In the genomic region with DNA sequence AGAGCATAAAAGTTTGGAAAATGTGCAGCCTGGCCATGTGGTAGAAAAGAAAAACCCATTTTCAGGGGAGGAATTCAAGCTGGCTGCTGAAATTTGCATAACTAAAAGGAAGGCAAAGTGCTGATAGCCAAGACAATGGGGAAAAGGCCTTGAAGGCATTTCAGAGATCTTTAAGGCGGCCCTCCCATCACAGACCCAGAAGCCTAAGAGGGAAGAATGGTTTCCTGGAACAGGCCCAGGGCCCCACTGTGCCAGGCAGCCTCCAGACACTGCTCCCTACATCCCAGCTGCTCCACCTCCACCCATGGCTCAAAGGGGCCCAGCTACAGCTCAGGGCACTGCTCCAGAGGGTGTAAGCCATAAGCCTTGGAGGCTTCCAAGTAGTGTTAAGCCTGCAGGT, we compare ENCODE assay signal across 27 cellular contexts.
DNase-seq lines count a peak whose midpoint lies in the region; ATAC-seq and TF ChIP-seq lines count a peak whose summit lies in the region.
"Had no signal": no experiment of that assay in that cellular context is flagged by ENCODE, and none has a peak within 500 bp of the region (broad histone marks: within the 10 kb centered on the region; RNA-seq: fewer than 3 reads in every experiment).

No MANE protein-coding gene starts in this region.

- H3K79me1 ChIP-seq in mesendoderm (ENCODE audit: low read length) = no peaks in the 10 kb centered on the region

- H3K9me2 ChIP-seq in GM23338 (ENCODE audit: insufficient read depth) = no peaks in the 10 kb centered on the region
- H3K9me2 ChIP-seq: SK-N-SH had no signal

- DNase-seq in GM23338 (ENCODE audit: low spot score) (peak; percentile 76), endodermal cell (peak; percentile 76), mesendoderm (peak; percentile 57), tibial nerve (ENCODE audit: low spot score in 2 of 2) (no peak)
- DNase-seq: CD4-positive, CD25-positive, alpha-beta regulatory T cell; DMS53; GF-D8; H7; HFFc6; Kasumi-1; NCI-H1092 treated with DMSO at 0.1 percent for 48 hours; NCI-H1436; NCI-H187; NCI-H2081 treated with DMSO at 0.1 percent for 48 hours; NCI-H2171 treated with DMSO at 0.1 percent for 48 hours; NCI-H345; NCI-H524; NCI-H774; PC-3; SK-N-SH; SW 1271 had no signal

- 8% methylated on average over 1 of the region's 1 CpG for WGBS in HUES64
- WGBS in endodermal cell (ENCODE audit: insufficient coverage in 1 of 2, insufficient read length in 1 of 2), 2 experiments = 75% methylated on average over 1 of the region's 1 CpG; no CpG with 5 or more reads in 1 of the 2 experiments
- no CpG with 5 or more reads among the region's 1 CpG for WGBS in mesendoderm (ENCODE audit: extremely low coverage, insufficient coverage, low lambda C conversion rate)
- WGBS in tibial nerve, 2 donors = 67 to 91% methylated on average over 1 of the region's 1 CpG

- peaks cover 9% of the 10 kb centered on the region; the same call in 2 of the 3 replicates for H3K36me3 Mint-ChIP-seq in GM23338 (ENCODE audit: low read depth)
- H3K36me3 Mint-ChIP-seq in endodermal cell (ENCODE audit: low read depth) = no peaks in the 10 kb centered on the region
- H3K36me3 Mint-ChIP-seq: CD4-positive, CD25-positive, alpha-beta regulatory T cell had no signal

- no peak overlapping the region for H3K56ac ChIP-seq in mesendoderm (ENCODE audit: low read length)

- H2AFZ ChIP-seq in GM23338 = no peak overlapping the region

- H3K9me3 ChIP-seq in HUES64 (ENCODE audit: insufficient read depth, low read depth, low read length) (no peaks in the 10 kb centered on the region), endodermal cell (ENCODE audit: control insufficient read depth, low read length) (no peaks in the 10 kb centered on the region), tibial nerve (no peaks in the 10 kb centered on the region)
- H3K9me3 ChIP-seq: SK-N-SH had no signal

- no peak overlapping the region for H2BK15ac ChIP-seq in mesendoderm (replicated peaks; ENCODE audit: low read depth)

- H3K27ac Mint-ChIP-seq in GM23338 (0 out of 2 replicates have a peak overlapping the region, but pooled peaks have one; percentile 15), endodermal cell (peak overlapping the region; percentile 22)
- H3K27ac Mint-ChIP-seq: CD4-positive, CD25-positive, alpha-beta regulatory T cell; HFFc6 had no signal

- H3K27me3 Mint-ChIP-seq in GM23338 (ENCODE audit: insufficient read depth, low read depth, poor library complexity) = peaks cover 4% of the 10 kb centered on the region
- H3K27me3 Mint-ChIP-seq in endodermal cell (ENCODE audit: insufficient read depth) = no peaks in the 10 kb centered on the region
- H3K27me3 Mint-ChIP-seq: CD4-positive, CD25-positive, alpha-beta regulatory T cell had no signal

- H3K4me1 ChIP-seq in GM23338 (ENCODE audit: insufficient read depth) (peaks cover 56% of the 10 kb centered on the region), HUES64 (ENCODE audit: insufficient read depth, low read length) (peaks cover 71% of the 10 kb centered on the region), endodermal cell (ENCODE audit: control insufficient read depth, insufficient read depth, low read length) (no peaks in the 10 kb centered on the region), mesendoderm (ENCODE audit: control insufficient read depth, low read depth, low read length) (no peaks in the 10 kb centered on the region), tibial nerve (peaks cover 0 to 3% (median 0%) of the 10 kb centered on the region in 4 donors)
- H3K4me1 ChIP-seq: BLaER1 had no signal

- no peak overlapping the region for H2BK5ac ChIP-seq in mesendoderm (ENCODE audit: low read length)

- H3K4me3 Mint-ChIP-seq in GM23338 = no peak overlapping the region
- H3K4me3 Mint-ChIP-seq in endodermal cell = no peak overlapping the region
- H3K4me3 Mint-ChIP-seq: CD4-positive, CD25-positive, alpha-beta regulatory T cell; HFFc6 had no signal

- TF ChIP-seq CTCF in GM23338 (conservative IDR thresholded peaks at IDR 0.05; ENCODE audit: low read depth in 2 of 2) (no peak), endodermal cell (conservative IDR thresholded peaks at IDR 0.05) (no peak), tibial nerve (IDR thresholded peaks at IDR 0.05) (no peak)

- H3K79me2 ChIP-seq in GM23338 (replicated peaks; ENCODE audit: insufficient read depth) = no peaks in the 10 kb centered on the region
- no peaks in the 10 kb centered on the region for H3K79me2 ChIP-seq in mesendoderm (ENCODE audit: control insufficient read depth, insufficient read depth, low read length)

- H3K4ac ChIP-seq in mesendoderm (ENCODE audit: low read depth, low read length) = no peak overlapping the region

- H3K27ac ChIP-seq in GM23338 (ENCODE audit: low read depth) (peak overlapping the region; percentile 80), HUES64 (ENCODE audit: low read depth, low read length) (peak overlapping the region; percentile 82; the same call in 1 of the 2 replicates), endodermal cell (ENCODE audit: low read depth, low read length) (no peak overlapping the region), mesendoderm (ENCODE audit: low read depth, low read length) (no peak overlapping the region), tibial nerve (no peak overlapping the region)
- H3K27ac ChIP-seq: BLaER1 had no signal

- H3F3A ChIP-seq in GM23338 (replicated peaks; ENCODE audit: low read depth) = no peaks in the 10 kb centered on the region

- no peak overlapping the region for H3K23ac ChIP-seq in mesendoderm (ENCODE audit: low read length)

- H2BK120ac ChIP-seq in mesendoderm (ENCODE audit: low read depth, low read length) = no peak overlapping the region

- H3K4me3 ChIP-seq in GM23338 = no peak overlapping the region
- no peak overlapping the region for H3K4me3 ChIP-seq in HUES64 (ENCODE audit: low read length)
- H3K4me3 ChIP-seq in endodermal cell (ENCODE audit: low read length) = no peak overlapping the region
- no peak overlapping the region for H3K4me3 ChIP-seq in mesendoderm (ENCODE audit: low read length)
- H3K4me3 ChIP-seq in tibial nerve = no peak overlapping the region
- H3K4me3 ChIP-seq: BLaER1, K562 had no signal

- ATAC-seq in GM23338 (peak; percentile 78), GM21576 (IDR thresholded peaks at IDR 0.05; ENCODE audit: unreplicated experiment) (no peak), HG02571 (IDR thresholded peaks at IDR 0.05; ENCODE audit: unreplicated experiment) (no peak)
- ATAC-seq: HepG2, K562, PC-3 had no signal

- H3K9ac ChIP-seq in HUES64 (ENCODE audit: low read depth, low read length) (peak overlapping the region; percentile 52), endodermal cell (ENCODE audit: extremely low read depth, low read length, poor library complexity, severe bottlenecking) (no peak overlapping the region), mesendoderm (ENCODE audit: low read length) (no peak overlapping the region)
- H3K9ac ChIP-seq: BLaER1, SK-N-SH had no signal

- no peak for TF ChIP-seq EP300 in tibial nerve (IDR thresholded peaks at IDR 0.05)

- H3K36me3 ChIP-seq in GM23338 (ENCODE audit: insufficient read depth) = no peaks in the 10 kb centered on the region
- no peaks in the 10 kb centered on the region for H3K36me3 ChIP-seq in HUES64 (ENCODE audit: insufficient read depth, low read length)
- no peaks in the 10 kb centered on the region for H3K36me3 ChIP-seq in endodermal cell (ENCODE audit: control insufficient read depth, insufficient read depth, low read length)
- H3K36me3 ChIP-seq in mesendoderm (ENCODE audit: control insufficient read depth, insufficient read depth, low read length) = no peaks in the 10 kb centered on the region
- H3K36me3 ChIP-seq in tibial nerve = no peaks in the 10 kb centered on the region
- H3K36me3 ChIP-seq: BLaER1 had no signal

- no peak overlapping the region for H4K5ac ChIP-seq in mesendoderm (ENCODE audit: low read length)

- H3K27me3 ChIP-seq in GM23338 (ENCODE audit: insufficient read depth) (no peaks in the 10 kb centered on the region), HUES64 (ENCODE audit: insufficient read depth, low read length) (no peaks in the 10 kb centered on the region), endodermal cell (ENCODE audit: control insufficient read depth, insufficient read depth, low read length, poor library complexity, severe bottlenecking) (no peaks in the 10 kb centered on the region), mesendoderm (ENCODE audit: insufficient read depth, low read length, poor library complexity) (no peaks in the 10 kb centered on the region), tibial nerve (no peaks in the 10 kb centered on the region)
- H3K27me3 ChIP-seq: BLaER1 had no signal

- no peak overlapping the region for H2AK5ac ChIP-seq in mesendoderm (ENCODE audit: low read length)

- H3K4me2 ChIP-seq in GM23338 = 0 out of 2 replicates have a peak overlapping the region, but pooled peaks have one; percentile 6
- H3K4me2 ChIP-seq in mesendoderm (ENCODE audit: low read length) = no peak overlapping the region
- H3K4me2 ChIP-seq: BLaER1, SK-N-SH had no signal

- H3K18ac ChIP-seq in mesendoderm (ENCODE audit: low read length) = no peak overlapping the region

- H3K9me3 Mint-ChIP-seq in GM23338 (peaks cover 7% of the 10 kb centered on the region; the same call in 2 of the 3 replicates), endodermal cell (peaks cover 6% of the 10 kb centered on the region)
- H3K9me3 Mint-ChIP-seq: HFFc6 had no signal

- peaks cover 72% of the 10 kb centered on the region for H3K4me1 Mint-ChIP-seq in GM23338
- peaks cover 45% of the 10 kb centered on the region for H3K4me1 Mint-ChIP-seq in endodermal cell
- H3K4me1 Mint-ChIP-seq: CD4-positive, CD25-positive, alpha-beta regulatory T cell had no signal

- H4K8ac ChIP-seq in mesendoderm (ENCODE audit: low read depth, low read length) = no peak overlapping the region

- H4K20me1 ChIP-seq in GM23338 (replicated peaks; ENCODE audit: insufficient read depth) = no peaks in the 10 kb centered on the region
- H4K20me1 ChIP-seq: BLaER1 had no signal

- TF ChIP-seq POLR2A in tibial nerve (IDR thresholded peaks at IDR 0.05) = no peak

TF ChIP-seq in GM23338, 12 proteins besides CTCF, POLR2A, EP300 and RAD21 (continues in another document):
- 0 out of 2 replicates have a peak, but pooled peaks have one; percentile 18 for TF ChIP-seq NANOG (IDR thresholded peaks at IDR 0.05; ENCODE audit: borderline replicate concordance)

Comparison
In these comparisons a context has a peak if more than half of its experiments do, and no peak if none do; other contexts are left out.
1. DNase-seq: peak in GM23338 (single experiment), endodermal cell (single experiment) and mesendoderm (single experiment); none in tibial nerve (0 of 2).
2. H3K27ac ChIP-seq: peak in GM23338 (single experiment) and HUES64 (single experiment); none in endodermal cell (single experiment), mesendoderm (single experiment) and tibial nerve (0 of 4).